ENCODE assay signal across 10 cellular contexts in the genomic region with DNA sequence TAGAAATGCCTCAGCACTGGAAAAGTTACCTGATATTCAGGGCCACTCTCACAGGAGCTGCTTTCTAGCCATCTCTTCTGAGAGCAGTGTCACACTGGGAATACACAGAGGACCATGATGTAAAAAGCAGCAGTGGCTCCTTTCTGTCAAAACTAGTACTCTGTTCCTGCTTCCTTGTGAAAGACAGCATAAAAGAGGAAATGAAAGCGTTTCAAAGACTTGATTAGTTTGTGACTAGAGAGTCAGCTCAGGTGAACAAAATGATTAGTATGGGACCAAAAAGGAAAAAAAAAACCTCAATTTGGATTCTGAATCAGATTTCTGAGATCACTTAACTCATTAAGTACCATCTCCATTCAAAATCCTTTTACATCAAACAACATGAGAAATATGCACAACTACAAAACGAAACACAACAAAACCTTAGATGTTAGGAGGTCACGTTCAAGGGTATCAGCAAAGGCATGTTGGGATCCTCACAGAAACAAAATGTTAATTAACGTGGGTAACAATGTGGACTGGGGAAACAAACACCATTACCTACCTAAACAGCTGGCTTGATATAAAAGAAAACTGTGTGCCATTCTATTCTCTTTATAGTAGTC.
DNase-seq lines count a peak whose midpoint lies in the region; ATAC-seq and TF ChIP-seq lines count a peak whose summit lies in the region.
"Had no signal": no experiment of that assay in that cellular context is flagged by ENCODE, and none has a peak within 500 bp of the region (broad histone marks: within the 10 kb centered on the region; RNA-seq: fewer than 3 reads in every experiment).

No MANE protein-coding gene starts in this region.

- H3K27ac Mint-ChIP-seq in activated naive CD8-positive, alpha-beta T cell treated with anti-CD3 and anti-CD28 coated beads for 36 hours, result peak overlapping the region; percentile 39
- H3K27ac Mint-ChIP-seq in activated naive CD8-positive, alpha-beta T cell treated with anti-CD3 and anti-CD28 coated beads, Interleukin-2, amount 50 U/mL, for 24 hours, result no peak overlapping the region
- H3K27ac Mint-ChIP-seq in immature natural killer cell, result no peak overlapping the region
- H3K27ac Mint-ChIP-seq in nephron progenitor cell, result no peak overlapping the region
- no peak overlapping the region for H3K27ac Mint-ChIP-seq in activated T-cell treated with anti-CD3 and anti-CD28 coated beads, Interleukin-2, amount 50 U/mL, for 24 hours

- H3K36me3 Mint-ChIP-seq in activated naive CD8-positive, alpha-beta T cell treated with anti-CD3 and anti-CD28 coated beads for 36 hours, result no peaks in the 10 kb centered on the region
- H3K36me3 Mint-ChIP-seq in activated naive CD8-positive, alpha-beta T cell treated with anti-CD3 and anti-CD28 coated beads, Interleukin-2, amount 50 U/mL, for 24 hours (ENCODE audit: low read depth), result no peaks in the 10 kb centered on the region
- H3K36me3 Mint-ChIP-seq in immature natural killer cell (no peaks in the 10 kb centered on the region), nephron progenitor cell (ENCODE audit: low read depth) (no peaks in the 10 kb centered on the region)
- H3K36me3 Mint-ChIP-seq in activated T-cell treated with anti-CD3 and anti-CD28 coated beads, Interleukin-2, amount 50 U/mL, for 24 hours (ENCODE audit: low read depth), result no peaks in the 10 kb centered on the region

- ATAC-seq in activated naive CD8-positive, alpha-beta T cell treated with anti-CD3 and anti-CD28 coated beads, Interleukin-2, amount 50 U/mL, for 24 hours, result no peak
- peak; percentile 70 for ATAC-seq in HG02970 (IDR thresholded peaks at IDR 0.05; ENCODE audit: low FRiP score, unreplicated experiment)

- TF ChIP-seq CTCF in nephron progenitor cell (IDR thresholded peaks at IDR 0.05), result no peak

- no peak for DNase-seq in activated naive CD8-positive, alpha-beta T cell treated with anti-CD3 and anti-CD28 coated beads for 36 hours
- DNase-seq in activated naive CD8-positive, alpha-beta T cell treated with anti-CD3 and anti-CD28 coated beads, Interleukin-2, amount 50 U/mL, for 24 hours, result no peak
- DNase-seq in NOMO-1 (lab: John Stamatoyannopoulos, UW; ENCODE audit: unreplicated experiment in 2 of 2), result peak; percentile 47 to 90
- no peak for DNase-seq in immature natural killer cell
- DNase-seq in nephron progenitor cell, result no peak
- no peak for DNase-seq in activated T-cell treated with anti-CD3 and anti-CD28 coated beads, Interleukin-2, amount 50 U/mL, for 24 hours
- DNase-seq in stimulated activated CD4-positive, alpha-beta T cell treated with anti-CD3 and anti-CD28 coated beads, Interleukin-12 subunit alpha, Interleukin-12 subunit beta, amount 100 ng/mL, for 4 hours, result no peak
- DNase-seq: activated gamma-delta T cell treated with Interleukin-2 at 50 U/mL for 16 hours, H7 had no signal

- peaks cover 27% of the 10 kb centered on the region for H3K4me1 Mint-ChIP-seq in activated naive CD8-positive, alpha-beta T cell treated with anti-CD3 and anti-CD28 coated beads for 36 hours
- H3K4me1 Mint-ChIP-seq in activated naive CD8-positive, alpha-beta T cell treated with anti-CD3 and anti-CD28 coated beads, Interleukin-2, amount 50 U/mL, for 24 hours, result peaks cover 20% of the 10 kb centered on the region
- H3K4me1 Mint-ChIP-seq in immature natural killer cell (no peaks in the 10 kb centered on the region), nephron progenitor cell (peaks cover 7% of the 10 kb centered on the region)
- H3K4me1 Mint-ChIP-seq in activated T-cell treated with anti-CD3 and anti-CD28 coated beads, Interleukin-2, amount 50 U/mL, for 24 hours (ENCODE audit: low read depth), result peaks cover 13% of the 10 kb centered on the region

- peaks cover 3% of the 10 kb centered on the region for H3K27me3 Mint-ChIP-seq in activated naive CD8-positive, alpha-beta T cell treated with anti-CD3 and anti-CD28 coated beads for 36 hours
- H3K27me3 Mint-ChIP-seq in activated naive CD8-positive, alpha-beta T cell treated with anti-CD3 and anti-CD28 coated beads, Interleukin-2, amount 50 U/mL, for 24 hours, result no peaks in the 10 kb centered on the region
- H3K27me3 Mint-ChIP-seq in immature natural killer cell (ENCODE audit: low read depth in 3 of 3) (no peaks in the 10 kb centered on the region), nephron progenitor cell (ENCODE audit: low read depth, poor library complexity) (no peaks in the 10 kb centered on the region)
- H3K27me3 Mint-ChIP-seq in activated T-cell treated with anti-CD3 and anti-CD28 coated beads, Interleukin-2, amount 50 U/mL, for 24 hours, result no peaks in the 10 kb centered on the region

- H3K9me3 Mint-ChIP-seq in activated naive CD8-positive, alpha-beta T cell treated with anti-CD3 and anti-CD28 coated beads for 36 hours, result peaks cover 1% of the 10 kb centered on the region
- H3K9me3 Mint-ChIP-seq in activated naive CD8-positive, alpha-beta T cell treated with anti-CD3 and anti-CD28 coated beads, Interleukin-2, amount 50 U/mL, for 24 hours, result no peaks in the 10 kb centered on the region
- H3K9me3 Mint-ChIP-seq in immature natural killer cell (peaks cover 0 to 5% (median 0%) of the 10 kb centered on the region in 6 donors), nephron progenitor cell (no peaks in the 10 kb centered on the region)
- H3K9me3 Mint-ChIP-seq in activated T-cell treated with anti-CD3 and anti-CD28 coated beads, Interleukin-2, amount 50 U/mL, for 24 hours, result no peaks in the 10 kb centered on the region

- H3K4me3 Mint-ChIP-seq in activated naive CD8-positive, alpha-beta T cell treated with anti-CD3 and anti-CD28 coated beads for 36 hours, result no peak overlapping the region
- H3K4me3 Mint-ChIP-seq in activated naive CD8-positive, alpha-beta T cell treated with anti-CD3 and anti-CD28 coated beads, Interleukin-2, amount 50 U/mL, for 24 hours, result no peak overlapping the region
- H3K4me3 Mint-ChIP-seq in immature natural killer cell, result no peak overlapping the region
- no peak overlapping the region for H3K4me3 Mint-ChIP-seq in nephron progenitor cell
- H3K4me3 Mint-ChIP-seq in activated T-cell treated with anti-CD3 and anti-CD28 coated beads, Interleukin-2, amount 50 U/mL, for 24 hours, result no peak overlapping the region

Comparison
In these comparisons a context has a peak if more than half of its experiments do, and no peak if none do; other contexts are left out.
1. DNase-seq: peak in NOMO-1 (2 of 2); none in activated naive CD8-positive, alpha-beta T cell treated with anti-CD3 and anti-CD28 coated beads for 36 hours (single experiment), activated naive CD8-positive, alpha-beta T cell treated with anti-CD3 and anti-CD28 coated beads, Interleukin-2, amount 50 U/mL, for 24 hours (single experiment), immature natural killer cell (0 of 3), nephron progenitor cell (single experiment), activated T-cell treated with anti-CD3 and anti-CD28 coated beads, Interleukin-2, amount 50 U/mL, for 24 hours (single experiment) and stimulated activated CD4-positive, alpha-beta T cell treated with anti-CD3 and anti-CD28 coated beads, Interleukin-12 subunit alpha, Interleukin-12 subunit beta, amount 100 ng/mL, for 4 hours (single experiment).